Comparison of ENCODE assay signal across 25 cellular contexts in genomic region chr20:55394592-55394991, GRCh38.
"Had no signal": no experiment of that assay in that cellular context is flagged by ENCODE, and none has a peak within 500 bp of the region (broad histone marks: within the 10 kb centered on the region; RNA-seq: fewer than 3 reads in every experiment).

No MANE protein-coding gene starts in this region.

- H3K27me3 ChIP-seq: gastroesophageal sphincter, left lung, spleen, testis, transverse colon had no signal

- H3K4me1 ChIP-seq: gastroesophageal sphincter, left lung, lower lobe of right lung, spleen, testis, transverse colon had no signal

- H3K9me3 ChIP-seq: gastroesophageal sphincter, lower lobe of right lung, mucosa of descending colon, testis, transverse colon had no signal

- ATAC-seq: activated T-cell treated with anti-CD3 and anti-CD28 coated beads, Interleukin-2, amount 50 U/mL, for 4 hours; activated T-helper 17 cell treated with anti-CD3 and anti-CD28 coated beads, Interleukin-2, amount 50 U/mL, for 72 hours; gastroesophageal sphincter; left lung; lower lobe of right lung; mucosa of descending colon; natural killer cell treated with Interleukin-12 subunit alpha and Interleukin-12 subunit beta and Interleukin-15 and Interleukin-18, amount 100 ng/mL, for 72 hours; right cardiac atrium; WTC11 had no signal

- H3K27ac ChIP-seq: gastroesophageal sphincter, left lung, lower lobe of right lung, spleen, testis, transverse colon had no signal

- H3K4me3 ChIP-seq: gastroesophageal sphincter, left lung, lower lobe of right lung, mucosa of descending colon, spleen, testis, transverse colon had no signal

- H3K36me3 ChIP-seq: gastroesophageal sphincter, left lung, lower lobe of right lung, spleen, transverse colon had no signal

- DNase-seq: activated CD4-positive, alpha-beta memory T cell treated with anti-CD3 and anti-CD28 coated beads, Interleukin-2, amount 10 ng/mL, durations not matched to agents 7 days and 5 days; activated CD4-positive, alpha-beta T cell treated with anti-CD3 and anti-CD28 coated beads for 1 hour; activated CD4-positive, alpha-beta T cell treated with anti-CD3 and anti-CD28 coated beads, Interleukin-2, amount 10 ng/mL, durations not matched to agents 7 days and 5 days; activated gamma-delta T cell treated with Interleukin-2 at 50 U/mL for 16 hours; activated naive CD4-positive, alpha-beta T cell treated with anti-CD3 and anti-CD28 coated beads, Interleukin-2, amount 50 U/mL, for 16 hours; activated T-cell treated with anti-CD3 and anti-CD28 coated beads, Interleukin-2, amount 50 U/mL, for 4 hours; amniotic stem cell; dermis blood vessel endothelial cell; effector CD4-positive, alpha-beta T cell; head of caudate nucleus; hippocampal formation; kidney; left lung; lower lobe of right lung; mucosa of descending colon; right cardiac atrium; spleen; stimulated activated naive CD4-positive, alpha-beta T cell treated with Interleukin-2 at 50 U/mL for 16 hours; T-helper 9 cell; testis; transverse colon had no signal
